ENCODE assay signal across 1 cellular context in the genomic region with DNA sequence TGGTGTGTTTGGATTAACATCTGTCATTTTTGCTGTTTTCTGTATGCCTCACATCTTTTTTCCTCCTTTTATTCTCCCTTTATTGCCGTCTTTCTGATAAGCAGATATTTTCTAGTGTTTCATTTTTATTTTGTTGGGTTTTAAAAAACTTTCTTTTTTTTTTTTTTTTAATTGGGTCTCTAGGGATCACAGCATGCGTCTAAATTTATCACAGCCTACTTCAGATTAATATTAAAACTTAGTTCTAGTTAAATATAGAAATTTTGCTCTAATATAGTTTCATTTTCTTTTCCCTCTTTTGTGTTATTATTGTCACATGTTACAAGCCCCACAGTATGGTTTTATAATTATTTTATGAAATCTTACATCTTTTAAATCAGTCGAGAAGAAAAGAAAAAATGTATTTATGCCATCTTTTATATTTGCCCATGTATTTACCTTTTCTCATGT.
TF ChIP-seq lines count a peak whose summit lies in the region.

No MANE protein-coding gene starts in this region.

TF ChIP-seq in GM12878, 131 proteins besides CTCF, POLR2A, EP300 and RAD21 (continues in another document):
- TF ChIP-seq ZNF217 (IDR thresholded peaks at IDR 0.05) = no peak
- no peak for TF ChIP-seq NR2C1 (IDR thresholded peaks at IDR 0.05)
- TF ChIP-seq BCL11A (IDR thresholded peaks at IDR 0.05; ENCODE audit: low read depth, low read length) = no peak
- TF ChIP-seq POLR2AphosphoS2 (IDR thresholded peaks at IDR 0.05; ENCODE audit: low read depth, low read length) = no peak
- no peak for TF ChIP-seq SUPT20H (IDR thresholded peaks at IDR 0.05; ENCODE audit: borderline replicate concordance, control insufficient read depth, low read depth, low read length)
- peak; percentile 87; the same call in 1 of the 2 replicates for TF ChIP-seq YBX1 (IDR thresholded peaks at IDR 0.05)
- no peak for TF ChIP-seq SIN3A (IDR thresholded peaks at IDR 0.05; ENCODE audit: low read depth, low read length)
- TF ChIP-seq MYB (IDR thresholded peaks at IDR 0.05; ENCODE audit: borderline replicate concordance, low read depth, low read length) = no peak
- peak; percentile 64 for TF ChIP-seq RAD51 (IDR thresholded peaks at IDR 0.05)
- peak; percentile 97 for TF ChIP-seq MEF2B (IDR thresholded peaks at IDR 0.05; ENCODE audit: partially characterized antibody, poor library complexity, severe bottlenecking)
- TF ChIP-seq USF1 (IDR thresholded peaks at IDR 0.05; ENCODE audit: borderline replicate concordance, extremely low read length, insufficient read depth, low read depth, low read length) = no peak
- TF ChIP-seq KLF5 (IDR thresholded peaks at IDR 0.05; ENCODE audit: partially characterized antibody) = no peak
- TF ChIP-seq SPI1 (IDR thresholded peaks at IDR 0.05; ENCODE audit: borderline replicate concordance, insufficient read depth, low read depth, low read length) = no peak
- no peak for TF ChIP-seq CBX5 (IDR thresholded peaks at IDR 0.05; ENCODE audit: low read depth)
- TF ChIP-seq ATF2 (IDR thresholded peaks at IDR 0.05; ENCODE audit: low read length) = peak; percentile 37; the same call in 1 of the 2 replicates
- no peak for TF ChIP-seq EED (IDR thresholded peaks at IDR 0.05; ENCODE audit: low read depth)
- TF ChIP-seq ATF7 (IDR thresholded peaks at IDR 0.05; ENCODE audit: low read depth) = peak; percentile 48
- TF ChIP-seq, protein P1, sequence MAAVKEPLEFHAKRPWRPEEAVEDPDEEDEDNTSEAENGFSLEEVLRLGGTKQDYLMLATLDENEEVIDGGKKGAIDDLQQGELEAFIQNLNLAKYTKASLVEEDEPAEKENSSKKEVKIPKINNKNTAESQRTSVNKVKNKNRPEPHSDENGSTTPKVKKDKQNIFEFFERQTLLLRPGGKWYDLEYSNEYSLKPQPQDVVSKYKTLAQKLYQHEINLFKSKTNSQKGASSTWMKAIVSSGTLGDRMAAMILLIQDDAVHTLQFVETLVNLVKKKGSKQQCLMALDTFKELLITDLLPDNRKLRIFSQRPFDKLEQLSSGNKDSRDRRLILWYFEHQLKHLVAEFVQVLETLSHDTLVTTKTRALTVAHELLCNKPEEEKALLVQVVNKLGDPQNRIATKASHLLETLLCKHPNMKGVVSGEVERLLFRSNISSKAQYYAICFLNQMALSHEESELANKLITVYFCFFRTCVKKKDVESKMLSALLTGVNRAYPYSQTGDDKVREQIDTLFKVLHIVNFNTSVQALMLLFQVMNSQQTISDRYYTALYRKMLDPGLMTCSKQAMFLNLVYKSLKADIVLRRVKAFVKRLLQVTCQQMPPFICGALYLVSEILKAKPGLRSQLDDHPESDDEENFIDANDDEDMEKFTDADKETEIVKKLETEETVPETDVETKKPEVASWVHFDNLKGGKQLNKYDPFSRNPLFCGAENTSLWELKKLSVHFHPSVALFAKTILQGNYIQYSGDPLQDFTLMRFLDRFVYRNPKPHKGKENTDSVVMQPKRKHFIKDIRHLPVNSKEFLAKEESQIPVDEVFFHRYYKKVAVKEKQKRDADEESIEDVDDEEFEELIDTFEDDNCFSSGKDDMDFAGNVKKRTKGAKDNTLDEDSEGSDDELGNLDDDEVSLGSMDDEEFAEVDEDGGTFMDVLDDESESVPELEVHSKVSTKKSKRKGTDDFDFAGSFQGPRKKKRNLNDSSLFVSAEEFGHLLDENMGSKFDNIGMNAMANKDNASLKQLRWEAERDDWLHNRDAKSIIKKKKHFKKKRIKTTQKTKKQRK (IDR thresholded peaks at IDR 0.05; ENCODE audit: low read depth, low read length) = no peak
- TF ChIP-seq EGR1 (IDR thresholded peaks at IDR 0.05; ENCODE audit: borderline replicate concordance in 1 of 2, low read depth in 2 of 2, low read length in 2 of 2) = no peak
- TF ChIP-seq ZNF592 (IDR thresholded peaks at IDR 0.05) = no peak
- TF ChIP-seq POU2F2 (IDR thresholded peaks at IDR 0.05; ENCODE audit: borderline replicate concordance, low read depth, low read length) = no peak
- TF ChIP-seq NR2F1 (conservative IDR thresholded peaks at IDR 0.05) = no peak
- TF ChIP-seq HCFC1 (IDR thresholded peaks at IDR 0.05; ENCODE audit: low read length) = no peak
- TF ChIP-seq, protein P2, sequence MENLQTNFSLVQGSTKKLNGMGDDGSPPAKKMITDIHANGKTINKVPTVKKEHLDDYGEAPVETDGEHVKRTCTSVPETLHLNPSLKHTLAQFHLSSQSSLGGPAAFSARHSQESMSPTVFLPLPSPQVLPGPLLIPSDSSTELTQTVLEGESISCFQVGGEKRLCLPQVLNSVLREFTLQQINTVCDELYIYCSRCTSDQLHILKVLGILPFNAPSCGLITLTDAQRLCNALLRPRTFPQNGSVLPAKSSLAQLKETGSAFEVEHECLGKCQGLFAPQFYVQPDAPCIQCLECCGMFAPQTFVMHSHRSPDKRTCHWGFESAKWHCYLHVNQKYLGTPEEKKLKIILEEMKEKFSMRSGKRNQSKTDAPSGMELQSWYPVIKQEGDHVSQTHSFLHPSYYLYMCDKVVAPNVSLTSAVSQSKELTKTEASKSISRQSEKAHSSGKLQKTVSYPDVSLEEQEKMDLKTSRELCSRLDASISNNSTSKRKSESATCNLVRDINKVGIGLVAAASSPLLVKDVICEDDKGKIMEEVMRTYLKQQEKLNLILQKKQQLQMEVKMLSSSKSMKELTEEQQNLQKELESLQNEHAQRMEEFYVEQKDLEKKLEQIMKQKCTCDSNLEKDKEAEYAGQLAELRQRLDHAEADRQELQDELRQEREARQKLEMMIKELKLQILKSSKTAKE (IDR thresholded peaks at IDR 0.05; ENCODE audit: low read depth, poor library complexity, severe bottlenecking) = no peak
- TF ChIP-seq, protein P3, sequence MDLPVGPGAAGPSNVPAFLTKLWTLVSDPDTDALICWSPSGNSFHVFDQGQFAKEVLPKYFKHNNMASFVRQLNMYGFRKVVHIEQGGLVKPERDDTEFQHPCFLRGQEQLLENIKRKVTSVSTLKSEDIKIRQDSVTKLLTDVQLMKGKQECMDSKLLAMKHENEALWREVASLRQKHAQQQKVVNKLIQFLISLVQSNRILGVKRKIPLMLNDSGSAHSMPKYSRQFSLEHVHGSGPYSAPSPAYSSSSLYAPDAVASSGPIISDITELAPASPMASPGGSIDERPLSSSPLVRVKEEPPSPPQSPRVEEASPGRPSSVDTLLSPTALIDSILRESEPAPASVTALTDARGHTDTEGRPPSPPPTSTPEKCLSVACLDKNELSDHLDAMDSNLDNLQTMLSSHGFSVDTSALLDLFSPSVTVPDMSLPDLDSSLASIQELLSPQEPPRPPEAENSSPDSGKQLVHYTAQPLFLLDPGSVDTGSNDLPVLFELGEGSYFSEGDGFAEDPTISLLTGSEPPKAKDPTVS (IDR thresholded peaks at IDR 0.05; ENCODE audit: low read depth, low read length) = no peak
- TF ChIP-seq, protein P4, sequence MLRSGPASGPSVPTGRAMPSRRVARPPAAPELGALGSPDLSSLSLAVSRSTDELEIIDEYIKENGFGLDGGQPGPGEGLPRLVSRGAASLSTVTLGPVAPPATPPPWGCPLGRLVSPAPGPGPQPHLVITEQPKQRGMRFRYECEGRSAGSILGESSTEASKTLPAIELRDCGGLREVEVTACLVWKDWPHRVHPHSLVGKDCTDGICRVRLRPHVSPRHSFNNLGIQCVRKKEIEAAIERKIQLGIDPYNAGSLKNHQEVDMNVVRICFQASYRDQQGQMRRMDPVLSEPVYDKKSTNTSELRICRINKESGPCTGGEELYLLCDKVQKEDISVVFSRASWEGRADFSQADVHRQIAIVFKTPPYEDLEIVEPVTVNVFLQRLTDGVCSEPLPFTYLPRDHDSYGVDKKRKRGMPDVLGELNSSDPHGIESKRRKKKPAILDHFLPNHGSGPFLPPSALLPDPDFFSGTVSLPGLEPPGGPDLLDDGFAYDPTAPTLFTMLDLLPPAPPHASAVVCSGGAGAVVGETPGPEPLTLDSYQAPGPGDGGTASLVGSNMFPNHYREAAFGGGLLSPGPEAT (IDR thresholded peaks at IDR 0.05; ENCODE audit: low read depth) = peak; percentile 57
- TF ChIP-seq NBN (IDR thresholded peaks at IDR 0.05) = peak; percentile 78
- TF ChIP-seq BHLHE40 (IDR thresholded peaks at IDR 0.05; ENCODE audit: borderline replicate concordance in 1 of 2, low read depth in 2 of 2, low read length in 1 of 2) = 0 out of 4 replicates have a peak, but pooled peaks of 1 of the 2 experiments have one; percentile 47
- no peak for TF ChIP-seq SREBF2 (IDR thresholded peaks at IDR 0.05; ENCODE audit: low read length)
- TF ChIP-seq MEF2A (IDR thresholded peaks at IDR 0.05; ENCODE audit: insufficient read depth, low read depth, low read length) = peak; percentile 86
- peak; percentile 89 for TF ChIP-seq ZNF384 (IDR thresholded peaks at IDR 0.05; ENCODE audit: borderline replicate concordance, low read depth, low read length)
- peak; percentile 92 for TF ChIP-seq MTA2 (IDR thresholded peaks at IDR 0.05; ENCODE audit: low read depth)
- no peak for TF ChIP-seq TCF3 (IDR thresholded peaks at IDR 0.05; ENCODE audit: borderline replicate concordance, insufficient read depth, low read depth, low read length)
- no peak for TF ChIP-seq MTA3 (IDR thresholded peaks at IDR 0.05; ENCODE audit: borderline replicate concordance, low read length)
- 0 out of 2 replicates have a peak, but pooled peaks have one; percentile 17 for TF ChIP-seq JUNB (IDR thresholded peaks at IDR 0.05)
- TF ChIP-seq, protein P5, sequence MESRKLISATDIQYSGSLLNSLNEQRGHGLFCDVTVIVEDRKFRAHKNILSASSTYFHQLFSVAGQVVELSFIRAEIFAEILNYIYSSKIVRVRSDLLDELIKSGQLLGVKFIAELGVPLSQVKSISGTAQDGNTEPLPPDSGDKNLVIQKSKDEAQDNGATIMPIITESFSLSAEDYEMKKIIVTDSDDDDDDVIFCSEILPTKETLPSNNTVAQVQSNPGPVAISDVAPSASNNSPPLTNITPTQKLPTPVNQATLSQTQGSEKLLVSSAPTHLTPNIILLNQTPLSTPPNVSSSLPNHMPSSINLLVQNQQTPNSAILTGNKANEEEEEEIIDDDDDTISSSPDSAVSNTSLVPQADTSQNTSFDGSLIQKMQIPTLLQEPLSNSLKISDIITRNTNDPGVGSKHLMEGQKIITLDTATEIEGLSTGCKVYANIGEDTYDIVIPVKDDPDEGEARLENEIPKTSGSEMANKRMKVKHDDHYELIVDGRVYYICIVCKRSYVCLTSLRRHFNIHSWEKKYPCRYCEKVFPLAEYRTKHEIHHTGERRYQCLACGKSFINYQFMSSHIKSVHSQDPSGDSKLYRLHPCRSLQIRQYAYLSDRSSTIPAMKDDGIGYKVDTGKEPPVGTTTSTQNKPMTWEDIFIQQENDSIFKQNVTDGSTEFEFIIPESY (IDR thresholded peaks at IDR 0.05) = 0 out of 2 replicates have a peak, but pooled peaks have one; percentile 40
- TF ChIP-seq ATF3 (IDR thresholded peaks at IDR 0.05; ENCODE audit: borderline replicate concordance, extremely low read depth, low read depth, low read length) = no peak
- no peak for TF ChIP-seq STAT3 (IDR thresholded peaks at IDR 0.05; ENCODE audit: low read depth, low read length)
- TF ChIP-seq TARDBP (IDR thresholded peaks at IDR 0.05; ENCODE audit: borderline replicate concordance) = no peak
- TF ChIP-seq ZNF24 (IDR thresholded peaks at IDR 0.05) = no peak
